In genomic region chr17:1076982-1077302, GRCh38 we compare ENCODE assay signal across 30 cellular contexts.
"Had no signal": no experiment of that assay in that cellular context is flagged by ENCODE, and none has a peak within 500 bp of the region (broad histone marks: within the 10 kb centered on the region; RNA-seq: fewer than 3 reads in every experiment).

No MANE protein-coding gene starts in this region.

- H3K9ac ChIP-seq: neural progenitor cell, parathyroid adenoma had no signal

- H3K27me3 ChIP-seq: ascending aorta, cardiac muscle cell, esophagus muscularis mucosa, foreskin keratinocyte, heart right ventricle, neural progenitor cell, stomach, thyroid gland, upper lobe of left lung, vagina had no signal

- H3K4me3 Mint-ChIP-seq: activated naive CD4-positive, alpha-beta T cell treated with anti-CD3 and anti-CD28 coated beads, Interleukin-2, amount 10 ng/mL, durations not matched to agents 7 days and 5 days; activated naive CD8-positive, alpha-beta T cell treated with anti-CD3 and anti-CD28 coated beads, Interleukin-2, amount 10 ng/mL, durations not matched to agents 7 days and 5 days; activated T-helper 1 cell treated with anti-CD3 and anti-CD28 coated beads, Interleukin-12 subunit alpha, Interleukin-12 subunit beta, Interleukin-2, Interleukin-4 antibody, amounts not matched to agents 30 ng/mL and 10 ng/mL and 1 ng/mL, durations not matched to agents 14 hours and 24 hours and 36 hours; natural killer cell; stimulated activated memory B cell treated with anti-CD40 and anti-IgM and Interleukin-4, amounts not matched to agents 10 μg/mL and 1 μg/mL and 100 μg/mL, for 72 hours had no signal

- H3K9me3 Mint-ChIP-seq: activated naive CD4-positive, alpha-beta T cell treated with anti-CD3 and anti-CD28 coated beads, Interleukin-2, amount 10 ng/mL, durations not matched to agents 7 days and 5 days; activated naive CD8-positive, alpha-beta T cell treated with anti-CD3 and anti-CD28 coated beads, Interleukin-2, amount 10 ng/mL, durations not matched to agents 7 days and 5 days; activated T-helper 1 cell treated with anti-CD3 and anti-CD28 coated beads, Interleukin-12 subunit alpha, Interleukin-12 subunit beta, Interleukin-2, Interleukin-4 antibody, amounts not matched to agents 30 ng/mL and 10 ng/mL and 1 ng/mL, durations not matched to agents 14 hours and 24 hours and 36 hours; brain; natural killer cell; neural progenitor cell; stimulated activated memory B cell treated with anti-CD40 and anti-IgM and Interleukin-4, amounts not matched to agents 10 μg/mL and 1 μg/mL and 100 μg/mL, for 72 hours had no signal

- H3K4me2 ChIP-seq: neural progenitor cell had no signal

- H3K27me3 Mint-ChIP-seq: activated naive CD4-positive, alpha-beta T cell treated with anti-CD3 and anti-CD28 coated beads, Interleukin-2, amount 10 ng/mL, durations not matched to agents 7 days and 5 days; activated naive CD8-positive, alpha-beta T cell treated with anti-CD3 and anti-CD28 coated beads, Interleukin-2, amount 10 ng/mL, durations not matched to agents 7 days and 5 days; stimulated activated memory B cell treated with anti-CD40 and anti-IgM and Interleukin-4, amounts not matched to agents 10 μg/mL and 1 μg/mL and 100 μg/mL, for 72 hours had no signal

- H3K4me3 ChIP-seq: ascending aorta, cardiac muscle cell, esophagus muscularis mucosa, heart right ventricle, lower lobe of right lung, neural progenitor cell, stomach, thyroid gland, upper lobe of left lung, vagina had no signal

- H3K9me3 ChIP-seq: ascending aorta, esophagus muscularis mucosa, heart right ventricle, lower lobe of right lung, stomach, thyroid gland, upper lobe of left lung, vagina had no signal

- H3K36me3 Mint-ChIP-seq: natural killer cell had no signal

- H3K36me3 ChIP-seq: cardiac muscle cell, neural progenitor cell, thyroid gland had no signal

- DNase-seq: activated CD4-positive, alpha-beta T cell treated with anti-CD3 and anti-CD28 coated beads for 48 hours; activated CD4-positive, alpha-beta T cell treated with anti-CD3 and anti-CD28 coated beads, Interleukin-2, amount 50 U/mL, for 48 hours; activated CD8-positive, alpha-beta memory T cell treated with anti-CD3 and anti-CD28 coated beads for 24 hours; activated effector memory CD4-positive, alpha-beta T cell treated with anti-CD3 and anti-CD28 coated beads, Interleukin-2, amount 50 U/mL, for 16 hours; activated naive CD4-positive, alpha-beta T cell treated with anti-CD3 and anti-CD28 coated beads, Interleukin-2, amount 10 ng/mL, durations not matched to agents 7 days and 5 days; activated naive CD8-positive, alpha-beta T cell treated with anti-CD3 and anti-CD28 coated beads, Interleukin-2, amount 10 ng/mL, durations not matched to agents 7 days and 5 days; activated T-cell treated with anti-CD3 and anti-CD28 coated beads, Interleukin-2, amount 50 U/mL, for 1 hour; foreskin keratinocyte; heart right ventricle; mesenchymal stem cell; natural killer cell; occipital lobe; stimulated activated CD4-positive, alpha-beta T cell treated with anti-CD3 and anti-CD28 coated beads, Interleukin-4, amount 100 ng/mL, for 24 hours; stomach; T1000; thyroid gland; upper lobe of left lung; WERI-Rb-1 had no signal

- H3K27ac Mint-ChIP-seq: activated naive CD4-positive, alpha-beta T cell treated with anti-CD3 and anti-CD28 coated beads, Interleukin-2, amount 10 ng/mL, durations not matched to agents 7 days and 5 days; activated naive CD8-positive, alpha-beta T cell treated with anti-CD3 and anti-CD28 coated beads, Interleukin-2, amount 10 ng/mL, durations not matched to agents 7 days and 5 days; activated T-helper 1 cell treated with anti-CD3 and anti-CD28 coated beads, Interleukin-12 subunit alpha, Interleukin-12 subunit beta, Interleukin-2, Interleukin-4 antibody, amounts not matched to agents 30 ng/mL and 10 ng/mL and 1 ng/mL, durations not matched to agents 14 hours and 24 hours and 36 hours; neural progenitor cell; stimulated activated memory B cell treated with anti-CD40 and anti-IgM and Interleukin-4, amounts not matched to agents 10 μg/mL and 1 μg/mL and 100 μg/mL, for 72 hours had no signal

- ATAC-seq: activated CD4-positive, CD25-positive, alpha-beta regulatory T cell treated with anti-CD3 and anti-CD28 coated beads, Interleukin-2, amount 50 U/mL, for 24 hours; foreskin keratinocyte; heart right ventricle; left lobe of liver; lower lobe of right lung; natural killer cell; stimulated activated memory B cell treated with anti-CD40 and anti-IgM and Interleukin-4, amounts not matched to agents 10 μg/mL and 1 μg/mL and 100 μg/mL, for 72 hours had no signal

- H3K4me1 Mint-ChIP-seq: activated naive CD4-positive, alpha-beta T cell treated with anti-CD3 and anti-CD28 coated beads, Interleukin-2, amount 10 ng/mL, durations not matched to agents 7 days and 5 days; activated naive CD8-positive, alpha-beta T cell treated with anti-CD3 and anti-CD28 coated beads, Interleukin-2, amount 10 ng/mL, durations not matched to agents 7 days and 5 days; stimulated activated memory B cell treated with anti-CD40 and anti-IgM and Interleukin-4, amounts not matched to agents 10 μg/mL and 1 μg/mL and 100 μg/mL, for 72 hours had no signal

- H3K27ac ChIP-seq: ascending aorta, esophagus muscularis mucosa, foreskin keratinocyte, heart right ventricle, lower lobe of right lung, neural progenitor cell, parathyroid adenoma, stomach, thyroid gland, upper lobe of left lung, vagina, WERI-Rb-1 had no signal
